17 cellular contexts compared by ENCODE assay signal in the genomic region with DNA sequence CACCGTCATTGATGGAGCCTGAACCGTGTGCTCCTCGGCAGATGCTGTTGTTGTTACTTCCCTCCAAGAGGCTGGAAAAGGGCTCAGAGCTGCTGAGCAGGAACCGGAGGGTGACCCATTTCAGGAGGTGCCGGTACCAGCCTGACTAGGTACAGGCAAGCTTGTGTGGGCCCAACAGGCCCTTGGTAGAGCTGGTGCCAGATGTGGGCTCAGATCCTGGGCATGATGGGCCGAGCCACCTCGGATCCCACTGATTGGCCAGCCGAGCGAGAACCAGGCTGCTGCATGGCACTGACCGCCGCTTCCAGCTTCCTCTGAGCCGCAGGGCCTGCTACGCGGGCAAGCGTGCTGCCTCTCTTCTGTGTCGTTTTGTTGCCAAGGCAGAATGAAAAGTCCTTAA. TPM values are rescaled to one million over a fixed set of nuclear protein-coding genes. Genes with fewer than 3 reads are reported as not detected.
DNase-seq lines count a peak whose midpoint lies in the region; ATAC-seq and TF ChIP-seq lines count a peak whose summit lies in the region.
"Had no signal": no experiment of that assay in that cellular context is flagged by ENCODE, and none has a peak within 500 bp of the region (broad histone marks: within the 10 kb centered on the region; RNA-seq: fewer than 3 reads in every experiment).

No MANE protein-coding gene starts in this region.

- intact Hi-C loops in mucosa of descending colon (cut with DNase I, micrococcal nuclease), result no loop called here
- intact Hi-C loops in sigmoid colon (cut with DNase I), result no loop called here

- CTCF ChIA-PET in CD8-positive, alpha-beta memory T cell (lab: Charles Lee), result interaction anchor here (1.1 kb wide), 1 partner anchor 25 kb away, joined by 4 read pairs; no protein-coding TSS in a partner anchor

- H3K9me3 Mint-ChIP-seq in CD8-positive, alpha-beta memory T cell, result no peaks in the 10 kb centered on the region
- no peaks in the 10 kb centered on the region for H3K9me3 Mint-ChIP-seq in activated T-helper 17 cell treated with anti-CD3 and anti-CD28 coated beads, Interleukin-2, amount 50 U/mL, for 72 hours
- H3K9me3 Mint-ChIP-seq: immature natural killer cell had no signal

- peak overlapping the region in 5 of 8 donors; percentile 42 to 83 (median 51) for H3K27ac Mint-ChIP-seq in CD8-positive, alpha-beta memory T cell
- H3K27ac Mint-ChIP-seq in activated T-helper 17 cell treated with anti-CD3 and anti-CD28 coated beads, Interleukin-2, amount 50 U/mL, for 72 hours, result peak overlapping the region; percentile 76

- peaks cover 36% of the 10 kb centered on the region for H3K36me3 ChIP-seq in CD8-positive, alpha-beta memory T cell (ENCODE audit: insufficient read depth, low read length)
- H3K36me3 ChIP-seq in mucosa of descending colon (ENCODE audit: low read depth), result peaks cover 5% of the 10 kb centered on the region
- peaks cover 19 to 65% (median 41%) of the 10 kb centered on the region in 4 donors for H3K36me3 ChIP-seq in sigmoid colon

- no peak for TF ChIP-seq EP300 in sigmoid colon (IDR thresholded peaks at IDR 0.05)

- no peaks in the 10 kb centered on the region for H3K27me3 ChIP-seq in CD8-positive, alpha-beta memory T cell (ENCODE audit: insufficient read depth, low read length, poor library complexity, severe bottlenecking)
- no peaks in the 10 kb centered on the region for H3K27me3 ChIP-seq in sigmoid colon
- H3K27me3 ChIP-seq: gastrocnemius medialis had no signal

- H3K27ac ChIP-seq in 22Rv1 (peak overlapping the region; percentile 54), sigmoid colon (no peak overlapping the region)
- no peak overlapping the region for H3K27ac ChIP-seq in CD8-positive, alpha-beta memory T cell (ENCODE audit: low read depth, low read length)
- H3K27ac ChIP-seq: C4-2B had no signal

- H3K4me1 Mint-ChIP-seq in CD8-positive, alpha-beta memory T cell, result peaks cover 21 to 28% (median 22%) of the 10 kb centered on the region in 3 donors
- no peaks in the 10 kb centered on the region for H3K4me1 Mint-ChIP-seq in activated T-helper 17 cell treated with anti-CD3 and anti-CD28 coated beads, Interleukin-2, amount 50 U/mL, for 72 hours

- WGBS in sigmoid colon, 2 donors, result 92% methylated on average over 16 of the region's 16 CpGs

- POLR2A ChIA-PET in CD8-positive, alpha-beta memory T cell (lab: Charles Lee), result interaction anchor here (1.0 to 1.5 kb wide), 3 partner anchors 33 to 110 kb away, joined by 3 to 4 read pairs (median 3); no protein-coding TSS in a partner anchor

- TF ChIP-seq CTCF in 22Rv1 (IDR thresholded peaks at IDR 0.05) (no peak), mucosa of descending colon (IDR thresholded peaks at IDR 0.05) (no peak), sigmoid colon (IDR thresholded peaks at IDR 0.05) (no peak)

- H3K36me3 Mint-ChIP-seq in CD8-positive, alpha-beta memory T cell, result peaks cover 0 to 79% (median 6%) of the 10 kb centered on the region in 3 donors
- H3K36me3 Mint-ChIP-seq in activated T-helper 17 cell treated with anti-CD3 and anti-CD28 coated beads, Interleukin-2, amount 50 U/mL, for 72 hours (ENCODE audit: low read depth), result peaks cover 82% of the 10 kb centered on the region

- no peak for ATAC-seq in activated T-helper 17 cell treated with anti-CD3 and anti-CD28 coated beads, Interleukin-2, amount 50 U/mL, for 72 hours (replicated peaks)
- ATAC-seq in mucosa of descending colon (no peak), GM18907 (IDR thresholded peaks at IDR 0.05; ENCODE audit: unreplicated experiment) (no peak), HG02571 (IDR thresholded peaks at IDR 0.05; ENCODE audit: unreplicated experiment) (no peak)
- ATAC-seq: gastrocnemius medialis had no signal

- no peaks in the 10 kb centered on the region for H3K27me3 Mint-ChIP-seq in CD8-positive, alpha-beta memory T cell
- no peaks in the 10 kb centered on the region for H3K27me3 Mint-ChIP-seq in activated T-helper 17 cell treated with anti-CD3 and anti-CD28 coated beads, Interleukin-2, amount 50 U/mL, for 72 hours

- no peak overlapping the region for H3K4me3 ChIP-seq in CD8-positive, alpha-beta memory T cell (ENCODE audit: low read length)
- H3K4me3 ChIP-seq in mucosa of descending colon (no peak overlapping the region), sigmoid colon (no peak overlapping the region)
- H3K4me3 ChIP-seq: gastrocnemius medialis had no signal

- peak in 1 of 5 donors; percentile 42 for DNase-seq in CD8-positive, alpha-beta memory T cell
- DNase-seq in mucosa of descending colon (peak in 2 of 3 donors; percentile 21 to 52), DMS 273 (lab: John Stamatoyannopoulos, UW; ENCODE audit: unreplicated experiment) (no peak), sigmoid colon (no peak)
- DNase-seq: activated CD4-positive, alpha-beta T cell treated with anti-CD3 and anti-CD28 coated beads for 1 hour; activated gamma-delta T cell treated with Interleukin-2 at 50 U/mL for 16 hours; HCEC 1CT; immature natural killer cell; midbrain; MM.1S; SW 1271 had no signal

- TF ChIP-seq POLR2A in sigmoid colon (IDR thresholded peaks at IDR 0.05), result no peak

- H3K9me3 ChIP-seq in CD8-positive, alpha-beta memory T cell (ENCODE audit: low read length), result no peaks in the 10 kb centered on the region
- H3K9me3 ChIP-seq in mucosa of descending colon (no peaks in the 10 kb centered on the region), sigmoid colon (no peaks in the 10 kb centered on the region)
- H3K9me3 ChIP-seq: gastrocnemius medialis had no signal

- no peak overlapping the region for H3K4me3 Mint-ChIP-seq in CD8-positive, alpha-beta memory T cell
- no peak overlapping the region for H3K4me3 Mint-ChIP-seq in activated T-helper 17 cell treated with anti-CD3 and anti-CD28 coated beads, Interleukin-2, amount 50 U/mL, for 72 hours
- H3K4me3 Mint-ChIP-seq: immature natural killer cell had no signal

- H3K4me1 ChIP-seq in CD8-positive, alpha-beta memory T cell (ENCODE audit: insufficient read depth, low read length), result peaks cover 29% of the 10 kb centered on the region
- H3K4me1 ChIP-seq in mucosa of descending colon (ENCODE audit: low read depth), result peaks cover 21% of the 10 kb centered on the region
- peaks cover 0 to 38% (median 27%) of the 10 kb centered on the region in 4 donors for H3K4me1 ChIP-seq in sigmoid colon

RNA-seq across cellular contexts. Expression of gene NOP14, which starts 33.7 kb away (rescaled TPM):
- 100 to 1,000 TPM; 156 to 165 TPM for total RNA-seq in CD8-positive, alpha-beta memory T cell
- polyA plus RNA-seq in CD8-positive, alpha-beta memory T cell, result 26.5 TPM
- total RNA-seq in activated T-helper 17 cell treated with anti-CD3 and anti-CD28 coated beads, Interleukin-2, amount 50 U/mL, for 72 hours, result 10 to 100 TPM; 86.5 to 96.8 TPM
- 10 to 100 TPM; 18.2 to 23.8 (median 23.5) TPM for total RNA-seq in mucosa of descending colon
- total RNA-seq in sigmoid colon, result 10 to 100 TPM; 12.5 to 19.1 (median 15.1) TPM
- polyA plus RNA-seq in sigmoid colon, result 10 to 100 TPM; 10.4 to 26.0 (median 12.6) TPM

RNA-seq across cellular contexts. Expression of gene GRK4, which starts 33.9 kb away (rescaled TPM):
- total RNA-seq in CD8-positive, alpha-beta memory T cell, result 1 to 10 TPM; 5.4 to 7.7 TPM
- 2.5 TPM for polyA plus RNA-seq in CD8-positive, alpha-beta memory T cell
- 1 to 10 TPM; 3.2 to 5.7 TPM for total RNA-seq in activated T-helper 17 cell treated with anti-CD3 and anti-CD28 coated beads, Interleukin-2, amount 50 U/mL, for 72 hours
- total RNA-seq in mucosa of descending colon, result 1 to 10 TPM in 2 of 3 donors, under 1 TPM in 1; 0.87 to 8.9 (median 3.9) TPM
- total RNA-seq in sigmoid colon, result 10 to 100 TPM in 1 of 4 donors, 1 to 10 TPM in 3; 3.9 to 10.2 (median 6.7) TPM
- 1 to 10 TPM in 2 of 3 donors, under 1 TPM in 1; 0.60 to 1.6 (median 1.4) TPM for polyA plus RNA-seq in sigmoid colon

Comparison
In these comparisons a context has a peak if more than half of its experiments do, and no peak if none do; other contexts are left out.
1. DNase-seq: peak in mucosa of descending colon (2 of 3); none in DMS 273 (single experiment) and sigmoid colon (single experiment).